ENCODE assay signal across 27 cellular contexts in the genomic region with DNA sequence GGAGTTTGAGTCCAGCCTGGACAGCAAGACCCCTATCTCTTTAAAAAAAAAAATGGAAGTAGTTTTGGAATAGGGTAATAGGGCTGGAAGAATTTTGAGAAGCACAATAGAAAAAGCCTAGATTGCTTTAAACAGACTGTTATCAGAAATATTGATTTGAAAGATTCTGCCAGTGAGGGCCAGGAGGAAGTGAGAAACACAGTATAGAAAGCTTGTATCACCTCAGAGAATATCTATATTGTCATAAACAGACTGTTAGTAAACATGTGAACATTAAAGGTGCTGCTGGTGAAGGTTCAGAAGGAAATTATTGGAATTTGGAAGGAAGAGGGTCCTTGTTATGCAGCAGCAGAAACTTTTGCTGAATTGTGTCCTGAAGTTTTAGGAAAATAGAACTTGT.
"Had no signal": no experiment of that assay in that cellular context is flagged by ENCODE, and none has a peak within 500 bp of the region (broad histone marks: within the 10 kb centered on the region; RNA-seq: fewer than 3 reads in every experiment).

No MANE protein-coding gene starts in this region.

- H3K4me2 ChIP-seq: hepatocyte, smooth muscle cell had no signal

- H3K36me3 ChIP-seq: gastrocnemius medialis, heart left ventricle, left lung, neutrophil, pancreas, right lobe of liver, suprapubic skin, vagina had no signal

- H3K4me1 ChIP-seq: gastrocnemius medialis, heart left ventricle, left lung, pancreas, right lobe of liver, suprapubic skin, vagina had no signal

- H3K79me2 ChIP-seq: hepatocyte had no signal

- ATAC-seq: esophagus mucosa; gastrocnemius medialis; heart left ventricle; left cardiac atrium; left lung; mucosa of descending colon; natural killer cell treated with Interleukin-12 subunit alpha and Interleukin-12 subunit beta and Interleukin-15 and Interleukin-18, amount 100 ng/mL, for 72 hours; pancreas; right lobe of liver; stimulated activated naive CD8-positive, alpha-beta T cell treated with anti-CD3 and anti-CD28 coated beads, Interleukin-15, amount 100 ng/mL, for 72 hours had no signal

- H3K9me3 ChIP-seq: gastrocnemius medialis, left lung, mucosa of descending colon, neutrophil, pancreas, right lobe of liver, suprapubic skin, vagina had no signal

- FAIRE-seq: kidney, pancreas had no signal

- H2AFZ ChIP-seq: hepatocyte had no signal

- H3K27ac ChIP-seq: epithelial cell of prostate, gastrocnemius medialis, heart left ventricle, hepatocyte, left lung, neutrophil, pancreas, right lobe of liver, suprapubic skin, vagina had no signal

- DNase-seq: effector CD8-positive, alpha-beta T cell; endodermal cell; foreskin fibroblast; gastrocnemius medialis; heart left ventricle; kidney; left cardiac atrium; left lung; mesenchymal stem cell; mucosa of descending colon; naive B cell; pancreas; right lobe of liver; stimulated activated CD4-positive, alpha-beta T cell treated with anti-CD3 and anti-CD28 coated beads, Interleukin-12 subunit alpha, Interleukin-12 subunit beta, amount 100 ng/mL, for 4 hours; stimulated activated CD4-positive, alpha-beta T cell treated with anti-CD3 and anti-CD28 coated beads, Interleukin-1b, Interleukin-23, amount 100 ng/mL, for 48 hours; stimulated activated CD4-positive, alpha-beta T cell treated with anti-CD3 and anti-CD28 coated beads, Interleukin-4, amount 100 ng/mL, for 1 hour; stimulated activated CD8-positive, alpha-beta memory T cell treated with anti-CD3 and anti-CD28 coated beads, Interleukin-4, amount 100 ng/mL, for 48 hours; stimulated activated naive CD4-positive, alpha-beta T cell; stimulated activated naive CD8-positive, alpha-beta T cell treated with anti-CD3 and anti-CD28 coated beads, Interleukin-15, amount 100 ng/mL, for 72 hours had no signal

- H3K4me3 ChIP-seq: gastrocnemius medialis, heart left ventricle, hepatocyte, left lung, mucosa of descending colon, pancreas, right lobe of liver, smooth muscle cell, suprapubic skin, vagina had no signal

- H3K27me3 ChIP-seq: gastrocnemius medialis, heart left ventricle, hepatocyte, left lung, neutrophil, pancreas, right lobe of liver, suprapubic skin, vagina had no signal
